ENCODE assay signal across 11 cellular contexts in the genomic region with DNA sequence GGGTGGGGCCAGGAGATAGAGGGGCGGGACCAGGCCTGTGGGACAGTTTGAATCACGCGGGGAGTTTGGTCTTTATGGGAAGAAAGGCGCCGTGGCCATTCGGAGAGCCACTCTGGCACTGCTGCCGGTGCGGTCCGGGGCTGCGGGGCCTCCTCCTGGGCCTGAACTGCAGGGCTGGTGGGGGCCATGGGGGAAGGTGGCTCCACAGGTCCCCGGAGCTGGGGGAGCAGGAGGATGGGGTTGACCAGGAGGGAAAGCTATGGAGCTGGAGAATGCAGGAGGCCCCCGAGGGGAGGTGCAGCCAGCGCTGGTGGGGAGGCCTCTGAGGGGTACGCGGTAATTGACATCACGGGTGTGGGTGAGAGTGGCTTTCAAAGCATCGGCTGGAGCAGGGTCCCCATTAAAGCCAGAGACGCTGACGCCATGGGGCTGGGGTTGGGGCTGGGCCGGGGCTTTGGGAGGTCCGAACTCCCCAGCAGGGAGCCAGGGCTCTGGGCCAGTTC. TPM values are rescaled to one million over a fixed set of nuclear protein-coding genes. Genes with fewer than 3 reads are reported as not detected.
DNase-seq lines count a peak whose midpoint lies in the region; ATAC-seq and TF ChIP-seq lines count a peak whose summit lies in the region.
"Had no signal": no experiment of that assay in that cellular context is flagged by ENCODE, and none has a peak within 500 bp of the region (broad histone marks: within the 10 kb centered on the region; RNA-seq: fewer than 3 reads in every experiment).

No MANE protein-coding gene starts in this region.

- H3K9me3 Mint-ChIP-seq in H9, result peaks cover 14 to 16% of the 10 kb centered on the region in 2 experiments
- peaks cover 7% of the 10 kb centered on the region for H3K9me3 Mint-ChIP-seq in activated T-helper 17 cell treated with anti-CD3 and anti-CD28 coated beads, Interleukin-2, amount 50 U/mL, for 72 hours
- H3K9me3 Mint-ChIP-seq in naive thymus-derived CD8-positive, alpha-beta T cell, result peaks cover 2 to 13% (median 9%) of the 10 kb centered on the region in 9 donors

- H2BK5ac ChIP-seq in H9 (ENCODE audit: insufficient read length, low read length), result no peak overlapping the region

- H2AFZ ChIP-seq in H9 (ENCODE audit: low read length), result no peak overlapping the region

- peak overlapping the region; percentile 31 to 66; a peak in 3 of 5 replicates for H3K4me3 Mint-ChIP-seq in H9
- H3K4me3 Mint-ChIP-seq in activated T-helper 17 cell treated with anti-CD3 and anti-CD28 coated beads, Interleukin-2, amount 50 U/mL, for 72 hours, result peak overlapping the region; percentile 42
- H3K4me3 Mint-ChIP-seq in naive thymus-derived CD8-positive, alpha-beta T cell, result peak overlapping the region in 9 of 10 donors; percentile 59 to 87 (median 72)

- H2BK12ac ChIP-seq in H9 (ENCODE audit: insufficient read length, low read depth, low read length), result no peak overlapping the region

- H3K27ac Mint-ChIP-seq in H9, result no peak overlapping the region; a peak in 1 of 7 replicates
- no peak overlapping the region for H3K27ac Mint-ChIP-seq in activated T-helper 17 cell treated with anti-CD3 and anti-CD28 coated beads, Interleukin-2, amount 50 U/mL, for 72 hours
- peak overlapping the region in 3 of 10 donors; percentile 31 to 75 (median 31) for H3K27ac Mint-ChIP-seq in naive thymus-derived CD8-positive, alpha-beta T cell
- H3K27ac Mint-ChIP-seq: CD14-positive monocyte had no signal

- H3K4ac ChIP-seq in H9 (ENCODE audit: low read depth, low read length), result no peak overlapping the region

- H3T11ph ChIP-seq in H9 (ENCODE audit: low read length), result no peak overlapping the region

- no peaks in the 10 kb centered on the region for H3K79me1 ChIP-seq in H9 (ENCODE audit: insufficient read depth, low read depth, low read length, poor library complexity, severe bottlenecking)

- H3K9ac ChIP-seq in BLaER1 treated with 17β-estradiol and CSF1 and Interleukin-3, amounts not matched to agents 10 nM and 100 nM, result peak overlapping the region in 3 of 11 experiments; percentile 23 to 51 (median 36); a peak in 4 of 22 replicates
- no peak overlapping the region for H3K9ac ChIP-seq in H9 (ENCODE audit: extremely low read depth, insufficient read length, low read length)

- H3K4me2 ChIP-seq in BLaER1 treated with 17β-estradiol and CSF1 and Interleukin-3, amounts not matched to agents 10 nM and 100 nM, result peak overlapping the region; percentile 90 to 100 (median 97)
- H3K4me2 ChIP-seq in H9 (ENCODE audit: insufficient read depth, insufficient read length, low read length), result peak overlapping the region; percentile 34

- POLR2A ChIA-PET in naive thymus-derived CD8-positive, alpha-beta T cell (lab: Charles Lee), result interaction anchor here (0.7 to 2.0 kb wide), 8 partner anchors 20 to 121 kb away, joined by 3 to 9 read pairs (median 3); partner anchors contain the start of gene GID8

- H3K4me1 Mint-ChIP-seq in H9, result peaks cover 16 to 26% of the 10 kb centered on the region in 2 experiments
- H3K4me1 Mint-ChIP-seq in activated T-helper 17 cell treated with anti-CD3 and anti-CD28 coated beads, Interleukin-2, amount 50 U/mL, for 72 hours, result peaks cover 7% of the 10 kb centered on the region
- peaks cover 18 to 33% (median 30%) of the 10 kb centered on the region in 4 donors for H3K4me1 Mint-ChIP-seq in naive thymus-derived CD8-positive, alpha-beta T cell

- peaks cover 0 to 61% (median 46%) of the 10 kb centered on the region in 11 experiments; a peak in 20 of 22 replicates for H4K20me1 ChIP-seq in BLaER1 treated with 17β-estradiol and CSF1 and Interleukin-3, amounts not matched to agents 10 nM and 100 nM
- H4K20me1 ChIP-seq in H9 (ENCODE audit: control insufficient read depth, insufficient read depth, insufficient read length), result no peaks in the 10 kb centered on the region

- no peak overlapping the region for H4K5ac ChIP-seq in H9 (ENCODE audit: insufficient read length, low read depth, low read length)

- no CpG with 5 or more reads among the region's 21 CpGs for WGBS in H9 (ENCODE audit: extremely low coverage, insufficient read length, low lambda C conversion rate)

- no peak for DNase-seq in H9
- DNase-seq in naive thymus-derived CD8-positive, alpha-beta T cell, result no peak
- DNase-seq in tibial artery, result no peak
- no peak for DNase-seq in NOMO-1 treated with dmso at 0.1 percent for 144 hours (lab: John Stamatoyannopoulos, UW; ENCODE audit: unreplicated experiment)

- no peak for TF ChIP-seq CTCF in H9 (conservative IDR thresholded peaks at IDR 0.05)
- no peak for TF ChIP-seq CTCF in tibial artery (IDR thresholded peaks at IDR 0.05)

- no peak overlapping the region for H3K18ac ChIP-seq in H9 (ENCODE audit: insufficient read length, low read depth, low read length)

- no peak overlapping the region for H2AK5ac ChIP-seq in H9 (ENCODE audit: insufficient read length, low read length)

- H4K8ac ChIP-seq in H9 (replicated peaks; ENCODE audit: insufficient read length, low read depth, low read length), result no peak overlapping the region

- peak; percentile 2 for ATAC-seq in activated T-helper 17 cell treated with anti-CD3 and anti-CD28 coated beads, Interleukin-2, amount 50 U/mL, for 72 hours (replicated peaks)
- ATAC-seq in naive thymus-derived CD8-positive, alpha-beta T cell, result no peak
- ATAC-seq in GM21423 (IDR thresholded peaks at IDR 0.05; ENCODE audit: unreplicated experiment), result no peak
- ATAC-seq in GM18867 (IDR thresholded peaks at IDR 0.05; ENCODE audit: unreplicated experiment), result no peak

- peaks cover 11 to 12% (median 11%) of the 10 kb centered on the region in 11 experiments for H3K9me3 ChIP-seq in BLaER1 treated with 17β-estradiol and CSF1 and Interleukin-3, amounts not matched to agents 10 nM and 100 nM (replicated peaks in 1 of 11)
- H3K9me3 ChIP-seq in H9 (ENCODE audit: control insufficient read depth, low read depth, low read length) (no peaks in the 10 kb centered on the region), tibial artery (peaks cover 0 to 12% (median 11%) of the 10 kb centered on the region in 3 donors)

- H3K27ac ChIP-seq in BLaER1 treated with 17β-estradiol and CSF1 and Interleukin-3, amounts not matched to agents 10 nM and 100 nM, result no peak overlapping the region
- no peak overlapping the region for H3K27ac ChIP-seq in H9 (ENCODE audit: insufficient read length, low read depth, low read length)
- no peak overlapping the region for H3K27ac ChIP-seq in tibial artery

- peaks cover 57 to 97% (median 64%) of the 10 kb centered on the region in 11 experiments for H3K27me3 ChIP-seq in BLaER1 treated with 17β-estradiol and CSF1 and Interleukin-3, amounts not matched to agents 10 nM and 100 nM
- H3K27me3 ChIP-seq in H9 (ENCODE audit: insufficient read depth, low read length), result peaks cover 53% of the 10 kb centered on the region
- H3K27me3 ChIP-seq in tibial artery, result peaks cover 15 to 88% of the 10 kb centered on the region in 2 donors

- H3K79me2 ChIP-seq in H9 (ENCODE audit: insufficient read depth, low read length), result no peaks in the 10 kb centered on the region

- H2BK120ac ChIP-seq in H9 (ENCODE audit: low read depth, low read length, poor library complexity, severe bottlenecking), result no peak overlapping the region

- H3K27me3 Mint-ChIP-seq in H9 (ENCODE audit: low read depth), result peaks cover 91% of the 10 kb centered on the region
- peaks cover 28% of the 10 kb centered on the region for H3K27me3 Mint-ChIP-seq in activated T-helper 17 cell treated with anti-CD3 and anti-CD28 coated beads, Interleukin-2, amount 50 U/mL, for 72 hours
- H3K27me3 Mint-ChIP-seq in naive thymus-derived CD8-positive, alpha-beta T cell, result peaks cover 11 to 72% (median 26%) of the 10 kb centered on the region in 5 donors

- H3K56ac ChIP-seq in H9 (ENCODE audit: insufficient read length, low read depth, low read length), result no peak overlapping the region

- peaks cover 37 to 92% (median 89%) of the 10 kb centered on the region in 10 experiments for H3K4me1 ChIP-seq in BLaER1 treated with 17β-estradiol and CSF1 and Interleukin-3, amounts not matched to agents 10 nM and 100 nM
- H3K4me1 ChIP-seq in H9 (ENCODE audit: insufficient read depth, low read length) (peaks cover 2% of the 10 kb centered on the region; the same call in 1 of the 2 replicates), tibial artery (peaks cover 0 to 36% (median 20%) of the 10 kb centered on the region in 4 donors)

- peaks cover 5 to 13% (median 7%) of the 10 kb centered on the region in 3 experiments; a peak in 5 of 7 replicates for H3K36me3 Mint-ChIP-seq in H9 (ENCODE audit: insufficient read depth in 1 of 3, low read depth in 3 of 3)
- no peaks in the 10 kb centered on the region for H3K36me3 Mint-ChIP-seq in activated T-helper 17 cell treated with anti-CD3 and anti-CD28 coated beads, Interleukin-2, amount 50 U/mL, for 72 hours (ENCODE audit: low read depth)
- H3K36me3 Mint-ChIP-seq in naive thymus-derived CD8-positive, alpha-beta T cell, result peaks cover 0 to 12% (median 4%) of the 10 kb centered on the region in 3 donors

- no peaks in the 10 kb centered on the region for H3K36me3 ChIP-seq in BLaER1 treated with 17β-estradiol and CSF1 and Interleukin-3, amounts not matched to agents 10 nM and 100 nM
- no peaks in the 10 kb centered on the region for H3K36me3 ChIP-seq in tibial artery

- H2BK15ac ChIP-seq in H9 (ENCODE audit: low read depth, low read length), result no peak overlapping the region

- H3K23me2 ChIP-seq in H9 (ENCODE audit: insufficient read length, low read depth, low read length, poor library complexity, severe bottlenecking), result peaks cover 16% of the 10 kb centered on the region

- H4K91ac ChIP-seq in H9 (ENCODE audit: insufficient read length, low read depth, low read length), result no peak overlapping the region

- H2BK20ac ChIP-seq in H9 (ENCODE audit: low read depth, low read length, poor library complexity, severe bottlenecking), result no peak overlapping the region

- peak overlapping the region in 4 of 10 experiments; percentile 3 to 62 (median 42); a peak in 4 of 20 replicates for H3K4me3 ChIP-seq in BLaER1 treated with 17β-estradiol and CSF1 and Interleukin-3, amounts not matched to agents 10 nM and 100 nM
- no peak overlapping the region for H3K4me3 ChIP-seq in tibial artery

- intact Hi-C loops in tibial artery (cut with DNase I; ENCODE audit: low total_unique reads), result loop anchor here (5.0 to 10.0 kb wide), 3 partner anchors 106 to 344 kb away; no protein-coding TSS in a partner anchor

- no peak overlapping the region for H3K23ac ChIP-seq in H9 (ENCODE audit: insufficient read length, low read depth, low read length)

- no peak overlapping the region for H3K14ac ChIP-seq in H9 (ENCODE audit: insufficient read depth, low read length)

RNA-seq across cellular contexts. Expression of gene BHLHE23, which starts 1.8 kb away (rescaled TPM):
- total RNA-seq in H9 (2021), result 0.22 and 0.35 TPM in 2 replicates
- total RNA-seq in activated T-helper 17 cell treated with anti-CD3 and anti-CD28 coated beads, Interleukin-2, amount 50 U/mL, for 72 hours, result not detected
- total RNA-seq in naive thymus-derived CD8-positive, alpha-beta T cell, result not detected
- polyA plus RNA-seq in naive thymus-derived CD8-positive, alpha-beta T cell, result not detected
- total RNA-seq: endothelial cell of umbilical vein, HT-29 had no signal
- polyA plus RNA-seq: CD14-positive monocyte, endothelial cell of umbilical vein had no signal

RNA-seq across cellular contexts. Expression of gene SLC17A9, which starts 56.1 kb away (rescaled TPM):
- total RNA-seq in H9 (2021), result 19.9 and 20.9 TPM in 2 replicates
- total RNA-seq in activated T-helper 17 cell treated with anti-CD3 and anti-CD28 coated beads, Interleukin-2, amount 50 U/mL, for 72 hours, result 1 to 10 TPM; 5.2 to 7.0 TPM
- 10 to 100 TPM; 11.3 TPM for total RNA-seq in naive thymus-derived CD8-positive, alpha-beta T cell
- 1 to 10 TPM; 1.2 to 2.0 (median 1.5) TPM for polyA plus RNA-seq in naive thymus-derived CD8-positive, alpha-beta T cell
